ENCODE assay signal across 21 cellular contexts in the genomic region with DNA sequence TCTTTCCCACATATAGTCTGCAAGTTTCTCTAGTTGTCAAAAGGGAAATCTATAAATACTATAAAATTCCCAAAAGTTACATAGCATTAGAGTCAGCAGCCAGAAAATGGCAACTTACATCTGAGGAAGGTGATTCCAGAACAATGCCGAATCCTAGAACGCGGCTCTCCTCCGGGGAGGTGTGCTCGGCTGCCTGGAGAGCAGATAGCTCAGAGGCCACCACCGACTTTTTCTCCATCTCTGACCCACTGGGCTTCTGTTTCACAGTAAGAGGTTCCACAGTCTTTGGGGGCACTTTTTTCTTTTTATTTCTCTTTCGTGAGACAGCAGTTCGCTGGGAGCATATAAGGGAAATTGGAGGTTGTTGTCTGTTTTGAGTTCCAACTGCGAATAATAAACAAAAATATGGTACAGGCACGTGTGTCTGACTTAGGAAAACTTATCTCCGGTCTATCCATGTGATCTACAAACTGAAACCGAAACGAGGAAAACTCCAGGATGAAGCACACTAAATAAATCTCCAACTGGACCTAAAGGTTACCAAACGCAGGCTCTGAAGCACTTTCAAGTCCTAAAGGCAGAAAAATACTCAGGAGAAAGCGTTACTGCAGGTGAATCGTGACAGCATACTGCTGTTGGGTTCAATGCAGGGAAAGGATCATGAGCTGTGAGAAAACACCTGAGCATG. TPM values are rescaled to one million over a fixed set of nuclear protein-coding genes. Genes with fewer than 3 reads are reported as not detected.
DNase-seq lines count a peak whose midpoint lies in the region; ATAC-seq and TF ChIP-seq lines count a peak whose summit lies in the region.
"Had no signal": no experiment of that assay in that cellular context is flagged by ENCODE, and none has a peak within 500 bp of the region (broad histone marks: within the 10 kb centered on the region; RNA-seq: fewer than 3 reads in every experiment).

No MANE protein-coding gene starts in this region.

- POLR2A ChIA-PET in MCF 10A (lab: Yijun Ruan, JAX), result no interaction called here

- H3K9me3 Mint-ChIP-seq in MCF 10A (ENCODE audit: unreplicated experiment), result no peaks in the 10 kb centered on the region
- H3K9me3 Mint-ChIP-seq: WTC11 had no signal

- no peaks in the 10 kb centered on the region for H3K4me1 ChIP-seq in adipocyte (ENCODE audit: control insufficient read depth, insufficient read depth, low read length)
- no peaks in the 10 kb centered on the region for H3K4me1 ChIP-seq in lower lobe of right lung
- H3K4me1 ChIP-seq in upper lobe of left lung, result no peaks in the 10 kb centered on the region
- H3K4me1 ChIP-seq: BE2C, spleen, vagina had no signal

- no peak overlapping the region for H3K4me3 Mint-ChIP-seq in MCF 10A (ENCODE audit: unreplicated experiment)
- H3K4me3 Mint-ChIP-seq: WTC11 had no signal

- ATAC-seq in lower lobe of right lung (no peak), upper lobe of left lung (ENCODE audit: low FRiP score in 2 of 2) (no peak)
- ATAC-seq: WTC11 had no signal

- 66 to 68% methylated on average over 16 of the region's 16 CpGs for WGBS in upper lobe of left lung, 2 donors

- CTCF ChIA-PET in MCF 10A (lab: Yijun Ruan, JAX), result no interaction called here

- TF ChIP-seq EP300 in upper lobe of left lung (IDR thresholded peaks at IDR 0.05), result no peak

- TF ChIP-seq POLR2A in upper lobe of left lung (IDR thresholded peaks at IDR 0.05), result no peak

- H3K27ac Mint-ChIP-seq in MCF 10A (ENCODE audit: low read depth, unreplicated experiment), result no peak overlapping the region
- H3K27ac Mint-ChIP-seq: WTC11 had no signal

- peaks cover 16% of the 10 kb centered on the region for H3K36me3 ChIP-seq in adipocyte (ENCODE audit: control insufficient read depth, insufficient read depth, low read length, severe bottlenecking)
- H3K36me3 ChIP-seq in lower lobe of right lung, result peaks cover 19% of the 10 kb centered on the region
- peaks cover 0 to 29% (median 3%) of the 10 kb centered on the region in 4 donors for H3K36me3 ChIP-seq in upper lobe of left lung
- H3K36me3 ChIP-seq: BE2C, neutrophil had no signal

- intact Hi-C loops in MCF 10A (cut with micrococcal nuclease), result no loop called here
- intact Hi-C loops in lower lobe of right lung (cut with DNase I), result no loop called here

- in situ Hi-C loops in T47D (cut with HindIII; ENCODE audit: low pct_unique_long_range_greater_than_20kb, low sequenced_read_pairs), result no loop called here

- TF ChIP-seq CTCF in MCF 10A (IDR thresholded peaks at IDR 0.05; ENCODE audit: unreplicated experiment) (no peak), lower lobe of right lung (IDR thresholded peaks at IDR 0.05) (no peak), upper lobe of left lung (IDR thresholded peaks at IDR 0.05) (no peak)

- H3K36me3 Mint-ChIP-seq in MCF 10A (ENCODE audit: insufficient read depth, unreplicated experiment), result no peaks in the 10 kb centered on the region
- H3K36me3 Mint-ChIP-seq: WTC11 had no signal

- peak overlapping the region; percentile 22 for H3K27ac ChIP-seq in lower lobe of right lung
- H3K27ac ChIP-seq in upper lobe of left lung, result peak overlapping the region in 3 of 4 donors; percentile 15 to 52 (median 49)
- H3K27ac ChIP-seq: neutrophil, vagina had no signal

- peak overlapping the region; percentile 62 for H3K4me3 ChIP-seq in adipocyte (ENCODE audit: low read length)
- peak overlapping the region; percentile 40 for H3K4me3 ChIP-seq in lower lobe of right lung
- H3K4me3 ChIP-seq in upper lobe of left lung, result peak overlapping the region in 3 of 4 donors; percentile 17 to 37 (median 32)
- H3K4me3 ChIP-seq: vagina had no signal

- H3K9me3 ChIP-seq in adipocyte (ENCODE audit: control insufficient read depth, low read length) (no peaks in the 10 kb centered on the region), lower lobe of right lung (no peaks in the 10 kb centered on the region), upper lobe of left lung (no peaks in the 10 kb centered on the region)
- H3K9me3 ChIP-seq: BE2C, neutrophil, spleen, vagina had no signal

- no peaks in the 10 kb centered on the region for H3K4me1 Mint-ChIP-seq in MCF 10A (ENCODE audit: insufficient read depth, unreplicated experiment)

- no peaks in the 10 kb centered on the region for H3K27me3 Mint-ChIP-seq in MCF 10A (ENCODE audit: insufficient read depth, unreplicated experiment)

- H3K27me3 ChIP-seq in adipocyte (replicated peaks; ENCODE audit: control insufficient read depth, insufficient read depth, low read length), result no peaks in the 10 kb centered on the region
- H3K27me3 ChIP-seq in lower lobe of right lung (ENCODE audit: low read depth), result no peaks in the 10 kb centered on the region
- no peaks in the 10 kb centered on the region for H3K27me3 ChIP-seq in upper lobe of left lung
- H3K27me3 ChIP-seq: neutrophil, spleen, vagina had no signal

- peak; percentile 17 to 29 for DNase-seq in T47D (ENCODE audit: low read depth in 1 of 2, low spot score in 1 of 2)
- DNase-seq in MCF 10A (ENCODE audit: unreplicated experiment), result no peak
- DNase-seq in adipocyte (ENCODE audit: low read depth), result no peak
- no peak for DNase-seq in lower lobe of right lung
- no peak for DNase-seq in upper lobe of left lung
- DNase-seq in NCI-H1436 treated with DMSO at 0.1 percent for 48 hours (lab: John Stamatoyannopoulos, UW), result no peak
- DNase-seq in D341Med (ENCODE audit: low spot score), result no peak
- DNase-seq in NCI-H446 (lab: John Stamatoyannopoulos, UW), result no peak
- DNase-seq: 8988T; activated CD4-positive, alpha-beta T cell treated with anti-CD3 and anti-CD28 coated beads, Interleukin-2, amount 50 U/mL, for 4 hours; activated T-cell treated with anti-CD3 and anti-CD28 coated beads for 4 hours; BE2C; effector CD4-positive, alpha-beta T cell; erythroblast; HCEC 1CT; NCI-H526; spleen; T-helper 2 cell had no signal

- BruUV-seq in MCF 10A (replicated peaks; lab: Mats Ljungman, UMichigan), result no TSS peak

- peak overlapping the region; percentile 13 for H3K9ac ChIP-seq in adipocyte (ENCODE audit: low read length)

RNA-seq across cellular contexts. Expression of a gene that starts 36.2 kb away (rescaled TPM):
- total RNA-seq in MCF 10A (2022) (12.4 and 17.2 TPM in 2 replicates), lower lobe of right lung (16.9 TPM), upper lobe of left lung (10 to 100 TPM; 12.4 to 57.6 (median 26.4) TPM)

Comparison
In these comparisons a context has a peak if more than half of its experiments do, and no peak if none do; other contexts are left out.
1. DNase-seq: peak in T47D (2 of 2); none in MCF 10A (single experiment), adipocyte (single experiment), lower lobe of right lung (single experiment), upper lobe of left lung (0 of 2), NCI-H1436 treated with DMSO at 0.1 percent for 48 hours (single experiment), D341Med (single experiment) and NCI-H446 (0 of 2).
2. Peak in every context shown above with its lines, with median percentiles within 50 percentile points of each other: H3K4me3 ChIP-seq.